ENCODE assay signal across 9 cellular contexts in the genomic region with DNA sequence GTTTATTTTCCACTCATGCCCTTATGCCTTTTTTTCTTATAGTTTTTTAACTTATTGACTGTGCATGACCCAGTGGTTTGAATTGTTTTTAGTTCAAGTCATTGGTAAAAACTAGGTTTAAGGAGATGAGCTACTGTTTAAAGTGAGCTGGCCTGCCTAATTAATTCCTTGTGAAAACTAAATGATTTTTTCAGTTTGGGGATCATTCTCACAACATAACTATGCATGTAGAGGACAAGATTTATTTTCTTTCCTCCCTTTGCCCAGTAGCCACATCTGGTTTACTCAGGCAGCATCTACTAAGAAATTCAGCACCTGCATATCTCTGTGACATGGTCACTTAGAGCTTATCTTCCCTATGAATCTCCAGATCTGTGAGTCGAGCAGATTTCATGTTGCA. TPM values are rescaled to one million over a fixed set of nuclear protein-coding genes. Genes with fewer than 3 reads are reported as not detected.
DNase-seq lines count a peak whose midpoint lies in the region; ATAC-seq and TF ChIP-seq lines count a peak whose summit lies in the region.
"Had no signal": no experiment of that assay in that cellular context is flagged by ENCODE, and none has a peak within 500 bp of the region (broad histone marks: within the 10 kb centered on the region; RNA-seq: fewer than 3 reads in every experiment).

No MANE protein-coding gene starts in this region.

- peaks cover 17% of the 10 kb centered on the region for H3K79me2 ChIP-seq in mesendoderm (ENCODE audit: control insufficient read depth, insufficient read depth, low read length)

- in situ Hi-C loops in astrocyte of the spinal cord (cut with HindIII; ENCODE audit: low sequenced_read_pairs): no loop called here

- H3K79me1 ChIP-seq in mesendoderm (ENCODE audit: low read length): peaks cover 5% of the 10 kb centered on the region

- no peak overlapping the region for H4K5ac ChIP-seq in mesendoderm (ENCODE audit: low read length)

- H2BK5ac ChIP-seq in mesendoderm (ENCODE audit: low read length): no peak overlapping the region

- H3K4ac ChIP-seq in mesendoderm (ENCODE audit: low read depth, low read length): no peak overlapping the region

- POLR2A ChIA-PET in AG04449 (lab: Yijun Ruan, JAX): interaction anchor here (1.0 to 1.3 kb wide), 2 partner anchors 11 to 229 kb away, joined by 3 read pairs; no protein-coding TSS in a partner anchor
- POLR2A ChIA-PET in HEK293 (lab: Yijun Ruan, JAX): interaction anchor here (5.5 kb wide), 1 partner anchor 10 kb away, joined by 50 read pairs; the partner anchor contains the start of gene EGR2

- CTCF ChIA-PET in AG04449 (lab: Yijun Ruan, JAX) (interaction anchor here (0.7 to 3.1 kb wide), 9 partner anchors 11 to 368 kb away, joined by 3 to 30 read pairs (median 3); partner anchors contain the start of gene EGR2), HEK293 (lab: Yijun Ruan, JAX) (interaction anchor here (1.0 to 1.2 kb wide), 2 partner anchors 195 to 561 kb away, joined by 4 to 7 read pairs; no protein-coding TSS in a partner anchor)

- H2BK120ac ChIP-seq in mesendoderm (ENCODE audit: low read depth, low read length): no peak overlapping the region

- H3K27me3 ChIP-seq in mesendoderm (ENCODE audit: insufficient read depth, low read length, poor library complexity): no peaks in the 10 kb centered on the region

- H3K9ac ChIP-seq in mesendoderm (ENCODE audit: low read length): no peak overlapping the region

- DNase-seq in AG04449 (ENCODE audit: low read depth, low spot score): no peak
- no peak for DNase-seq in astrocyte of the spinal cord (ENCODE audit: low read depth, low spot score)
- no peak for DNase-seq in mesendoderm
- no peak for DNase-seq in NCI-H345 (lab: John Stamatoyannopoulos, UW)
- DNase-seq in AG08396 (ENCODE audit: low spot score): no peak
- DNase-seq: KBM-7 had no signal

- WGBS in mesendoderm (ENCODE audit: extremely low coverage, insufficient coverage, low lambda C conversion rate): no CpG with 5 or more reads among the region's 1 CpG

- H3K4me1 ChIP-seq in HEK293 (ENCODE audit: control insufficient read depth, insufficient read depth, low read length) (peaks cover 5% of the 10 kb centered on the region; the same call in 1 of the 2 replicates), mesendoderm (ENCODE audit: control insufficient read depth, low read depth, low read length) (no peaks in the 10 kb centered on the region)

- TF ChIP-seq CTCF in AG04449 (IDR thresholded peaks at IDR 0.05; ENCODE audit: insufficient read depth, low read length, missing control alignments) (no peak), HEK293 (tag by site-specific recombination; IDR thresholded peaks at IDR 0.05) (no peak), astrocyte of the spinal cord (IDR thresholded peaks at IDR 0.05; ENCODE audit: low read depth, low read length) (no peak)

- no peak overlapping the region for H2AK5ac ChIP-seq in mesendoderm (ENCODE audit: low read length)

- H3K27ac ChIP-seq in HEK293 (ENCODE audit: extremely low read depth, low read depth, low read length): no peak overlapping the region
- no peak overlapping the region for H3K27ac ChIP-seq in mesendoderm (ENCODE audit: low read depth, low read length)

- peak overlapping the region; percentile 12 for H3K4me2 ChIP-seq in mesendoderm (ENCODE audit: low read length)

- H4K8ac ChIP-seq in mesendoderm (ENCODE audit: low read depth, low read length): no peak overlapping the region

- no peaks in the 10 kb centered on the region for H3K9me3 ChIP-seq in HEK293 (ENCODE audit: control insufficient read depth, insufficient read depth, low read depth, low read length)

- H3K4me3 ChIP-seq in AG04449 (ENCODE audit: low read depth, low read length) (peak overlapping the region; percentile 92), HEK293 (ENCODE audit: low read depth, low read length) (peak overlapping the region; percentile 83), astrocyte of the spinal cord (ENCODE audit: low read depth, low read length) (peak overlapping the region; percentile 75), mesendoderm (ENCODE audit: low read length) (no peak overlapping the region)

- ATAC-seq in GM18498 (IDR thresholded peaks at IDR 0.05; ENCODE audit: unreplicated experiment) (no peak), GM18868 (IDR thresholded peaks at IDR 0.05; ENCODE audit: unreplicated experiment) (no peak)

- no peak overlapping the region for H3K18ac ChIP-seq in mesendoderm (ENCODE audit: low read length)

- no peak overlapping the region for H3K56ac ChIP-seq in mesendoderm (ENCODE audit: low read length)

- no peak overlapping the region for H2BK15ac ChIP-seq in mesendoderm (replicated peaks; ENCODE audit: low read depth)

- H3K23ac ChIP-seq in mesendoderm (ENCODE audit: low read length): no peak overlapping the region

- H3K36me3 ChIP-seq in HEK293 (ENCODE audit: control insufficient read depth in 2 of 2, insufficient read depth in 1 of 2, low read length in 2 of 2) (peaks cover 0 to 17% of the 10 kb centered on the region in 2 experiments; a peak in 2 of 3 replicates), mesendoderm (ENCODE audit: control insufficient read depth, insufficient read depth, low read length) (no peaks in the 10 kb centered on the region)

TF ChIP-seq in HEK293, 187 proteins besides CTCF, POLR2A, EP300 and RAD21:
- TF ChIP-seq ZNF423 (tag by site-specific recombination; IDR thresholded peaks at IDR 0.05): no peak
- TF ChIP-seq ZNF707 (tag by site-specific recombination; IDR thresholded peaks at IDR 0.05): no peak
- TF ChIP-seq ZNF701 (tag by site-specific recombination; IDR thresholded peaks at IDR 0.05): no peak
- TF ChIP-seq, protein P1, sequence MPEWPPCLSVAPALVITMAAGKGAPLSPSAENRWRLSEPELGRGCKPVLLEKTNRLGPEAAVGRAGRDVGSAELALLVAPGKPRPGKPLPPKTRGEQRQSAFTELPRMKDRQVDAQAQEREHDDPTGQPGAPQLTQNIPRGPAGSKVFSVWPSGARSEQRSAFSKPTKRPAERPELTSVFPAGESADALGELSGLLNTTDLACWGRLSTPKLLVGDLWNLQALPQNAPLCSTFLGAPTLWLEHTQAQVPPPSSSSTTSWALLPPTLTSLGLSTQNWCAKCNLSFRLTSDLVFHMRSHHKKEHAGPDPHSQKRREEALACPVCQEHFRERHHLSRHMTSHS (tag by site-specific recombination; IDR thresholded peaks at IDR 0.05): no peak
- no peak for TF ChIP-seq GLIS1 (tag by site-specific recombination; IDR thresholded peaks at IDR 0.05)
- TF ChIP-seq ZNF514 (tag by site-specific recombination; IDR thresholded peaks at IDR 0.05): no peak
- TF ChIP-seq, protein P2, sequence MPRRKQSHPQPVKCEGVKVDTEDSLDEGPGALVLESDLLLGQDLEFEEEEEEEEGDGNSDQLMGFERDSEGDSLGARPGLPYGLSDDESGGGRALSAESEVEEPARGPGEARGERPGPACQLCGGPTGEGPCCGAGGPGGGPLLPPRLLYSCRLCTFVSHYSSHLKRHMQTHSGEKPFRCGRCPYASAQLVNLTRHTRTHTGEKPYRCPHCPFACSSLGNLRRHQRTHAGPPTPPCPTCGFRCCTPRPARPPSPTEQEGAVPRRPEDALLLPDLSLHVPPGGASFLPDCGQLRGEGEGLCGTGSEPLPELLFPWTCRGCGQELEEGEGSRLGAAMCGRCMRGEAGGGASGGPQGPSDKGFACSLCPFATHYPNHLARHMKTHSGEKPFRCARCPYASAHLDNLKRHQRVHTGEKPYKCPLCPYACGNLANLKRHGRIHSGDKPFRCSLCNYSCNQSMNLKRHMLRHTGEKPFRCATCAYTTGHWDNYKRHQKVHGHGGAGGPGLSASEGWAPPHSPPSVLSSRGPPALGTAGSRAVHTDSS (tag by site-specific recombination; IDR thresholded peaks at IDR 0.05): no peak
- no peak for TF ChIP-seq ZSCAN5A (tag by site-specific recombination; IDR thresholded peaks at IDR 0.05)
- no peak for TF ChIP-seq KLF17 (tag by site-specific recombination; IDR thresholded peaks at IDR 0.05)
- no peak for TF ChIP-seq KLF7 (tag by site-specific recombination; IDR thresholded peaks at IDR 0.05; ENCODE audit: borderline replicate concordance)

RNA-seq across cellular contexts. Expression of gene ADO, which starts 1.7 kb away (rescaled TPM):
- 22.4 TPM for polyA plus RNA-seq in mesendoderm (2013, experiment 1 of 2)
- polyA plus RNA-seq in mesendoderm (2013, experiment 2 of 2): 22.3 TPM

RNA-seq across cellular contexts. Expression of gene EGR2, which starts 9.9 kb away (rescaled TPM):
- polyA plus RNA-seq in mesendoderm (2013, experiment 1 of 2): 0.45 TPM
- 0.55 TPM for polyA plus RNA-seq in mesendoderm (2013, experiment 2 of 2)
